ENCODE assay signal across 22 cellular contexts in genomic region chr10:27664464-27664863, GRCh38.
DNase-seq lines count a peak whose midpoint lies in the region; ATAC-seq and TF ChIP-seq lines count a peak whose summit lies in the region.
"Had no signal": no experiment of that assay in that cellular context is flagged by ENCODE, and none has a peak within 500 bp of the region (broad histone marks: within the 10 kb centered on the region; RNA-seq: fewer than 3 reads in every experiment).

No MANE protein-coding gene starts in this region.

- H3K27me3 ChIP-seq in vagina, result no peaks in the 10 kb centered on the region

- intact Hi-C loops in mucosa of descending colon (cut with DNase I, micrococcal nuclease), result no loop called here
- intact Hi-C loops in vagina (cut with DNase I), result no loop called here

- H3K4me1 ChIP-seq in mucosa of descending colon (ENCODE audit: low read depth) (no peaks in the 10 kb centered on the region), vagina (no peaks in the 10 kb centered on the region)

- DNase-seq in HT1080 (ENCODE audit: low read depth) (peak; percentile 24), MV-4-11 (lab: John Stamatoyannopoulos, UW) (peak; percentile 92), SKM-1 (lab: John Stamatoyannopoulos, UW; ENCODE audit: unreplicated experiment) (peak; percentile 8), mucosa of descending colon (no peak), NCI-H2196 (lab: John Stamatoyannopoulos, UW; ENCODE audit: unreplicated experiment) (no peak), vagina (ENCODE audit: extremely low spot score in 2 of 2) (no peak)
- DNase-seq: CD4-positive, CD25-positive, alpha-beta regulatory T cell; EL; GF-D8; Karpas-422; NCI-H1092 treated with DMSO at 0.1 percent for 48 hours; NCI-H1436 treated with DMSO at 0.1 percent for 48 hours; NCI-H1930; NCI-H226; NCI-H510A treated with DMSO at 0.1 percent for 48 hours; NCI-H748 treated with DMSO at 0.1 percent for 48 hours; SHP77 treated with DMSO at 0.1 percent for 48 hours; T-helper 1 cell had no signal

- H3K36me3 ChIP-seq in mucosa of descending colon (ENCODE audit: low read depth) (no peaks in the 10 kb centered on the region), vagina (no peaks in the 10 kb centered on the region)

- ATAC-seq in mucosa of descending colon (peak; percentile 18), GM18519 (IDR thresholded peaks at IDR 0.05; ENCODE audit: low FRiP score, unreplicated experiment) (no peak), HG03439 (IDR thresholded peaks at IDR 0.05; ENCODE audit: unreplicated experiment) (no peak)
- ATAC-seq: SK-N-SH treated with all-trans-retinoic acid at 6 μM for 48 hours had no signal

- H3K27ac ChIP-seq in vagina, result no peak overlapping the region
- H3K27ac ChIP-seq: RWPE1 had no signal

- H3K4me3 ChIP-seq in mucosa of descending colon, result no peak overlapping the region
- H3K4me3 ChIP-seq in vagina, result no peak overlapping the region

- no peak for TF ChIP-seq POLR2A in vagina (IDR thresholded peaks at IDR 0.05)

- TF ChIP-seq CTCF in mucosa of descending colon (IDR thresholded peaks at IDR 0.05) (no peak), vagina (IDR thresholded peaks at IDR 0.05) (no peak)

- H3K9me3 ChIP-seq in mucosa of descending colon (no peaks in the 10 kb centered on the region), vagina (no peaks in the 10 kb centered on the region)

Comparison
In these comparisons a context has a peak if more than half of its experiments do, and no peak if none do; other contexts are left out.
1. DNase-seq: peak in HT1080 (single experiment), MV-4-11 (single experiment) and SKM-1 (single experiment); none in mucosa of descending colon (0 of 3), NCI-H2196 (single experiment) and vagina (0 of 2).